8 cellular contexts compared by ENCODE assay signal in the genomic region with DNA sequence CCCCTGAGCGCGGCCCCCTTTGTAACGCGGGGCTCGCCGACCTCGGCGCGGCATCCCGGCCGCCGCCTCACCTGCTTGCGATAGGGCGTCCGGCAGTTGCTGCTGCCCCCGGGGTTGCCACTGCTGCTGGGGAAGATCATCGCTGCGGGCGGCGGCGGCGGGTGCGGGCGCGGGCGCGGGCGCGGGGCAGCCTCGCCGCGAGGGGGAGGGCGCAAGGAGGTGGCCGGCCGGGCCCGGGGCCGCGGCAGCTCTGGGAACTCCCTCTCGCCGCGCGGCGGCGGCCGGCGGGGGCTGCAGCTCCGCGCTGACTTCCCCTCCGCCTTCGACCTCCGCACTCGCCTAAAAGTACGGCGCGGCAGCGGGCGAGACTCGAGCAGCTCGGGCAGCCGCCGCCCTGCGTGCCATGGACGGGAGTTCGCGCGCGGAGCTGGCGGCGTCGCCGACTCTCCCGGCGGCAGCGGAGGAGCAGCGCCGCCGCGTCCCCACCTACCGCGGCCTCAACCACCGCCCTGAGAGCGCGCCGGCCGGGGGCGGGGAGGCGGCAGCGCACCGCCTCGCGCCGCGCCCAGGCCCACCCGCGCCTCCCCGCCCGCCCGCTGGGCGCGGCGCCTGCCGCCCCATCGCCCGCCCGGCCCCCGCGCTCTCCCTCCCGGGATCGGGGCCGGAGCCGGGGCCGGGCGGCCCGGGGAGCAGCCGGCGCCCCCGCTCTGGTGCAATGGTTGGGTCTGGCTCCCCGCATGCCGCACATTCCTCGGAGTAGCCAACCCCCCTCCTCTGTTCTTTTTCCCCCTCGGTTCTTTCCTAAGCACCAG.
DNase-seq lines count a peak whose midpoint lies in the region; ATAC-seq, FAIRE-seq and TF ChIP-seq lines count a peak whose summit lies in the region.

No MANE protein-coding gene starts in this region.

- DNase-seq in GM10266 (ENCODE audit: extremely low spot score) (peak; percentile 53), H54 (ENCODE audit: insufficient read length, low spot score) (no peak), M059J (ENCODE audit: low read depth) (peak; percentile 54), coronary artery (ENCODE audit: low spot score) (peak; percentile 80), right lobe of liver (peak; percentile 67 to 72 (median 68)), G401 (ENCODE audit: low spot score) (no peak)
- peak; percentile 49 for DNase-seq in activated CD4-positive, alpha-beta T cell treated with anti-CD3 and anti-CD28 coated beads for 1 hour
- peak; percentile 12 for DNase-seq in stimulated activated CD8-positive, alpha-beta memory T cell treated with anti-CD3 and anti-CD28 coated beads, Interleukin-12 subunit alpha, Interleukin-12 subunit beta, amount 100 ng/mL, for 24 hours (ENCODE audit: extremely low read depth)

- 0% methylated on average over 18 of the region's 121 CpGs for WGBS in right lobe of liver (ENCODE audit: insufficient coverage, low coverage, low lambda C conversion rate, missing lambda C conversion rate)

- in situ Hi-C loops in G401 (cut with HindIII; ENCODE audit: low sequenced_read_pairs), result no loop called here

- intact Hi-C loops in right lobe of liver (cut with DNase I), result no loop called here

- H3K4me3 ChIP-seq in coronary artery (peak overlapping the region; percentile 98), right lobe of liver (peak overlapping the region; percentile 50 to 87 (median 67))

- no peaks in the 10 kb centered on the region for H3K36me3 ChIP-seq in right lobe of liver

- H3K9me3 ChIP-seq in right lobe of liver, result no peaks in the 10 kb centered on the region

- H3K4me1 ChIP-seq in right lobe of liver, result no peaks in the 10 kb centered on the region

- TF ChIP-seq POLR2A in H54 (IDR thresholded peaks at IDR 0.05; ENCODE audit: low read depth, low read length) (peak; percentile 78), right lobe of liver (IDR thresholded peaks at IDR 0.05) (peak; percentile 33)

- no peak for FAIRE-seq in H54 (lab: Jason Lieb, UNC)

- H3K27me3 ChIP-seq in right lobe of liver, result no peaks in the 10 kb centered on the region

- H3K27ac ChIP-seq in coronary artery (peak overlapping the region; percentile 88 to 99), right lobe of liver (peak overlapping the region; percentile 54 to 95 (median 81))

- ATAC-seq in right lobe of liver, result peak; percentile 71 to 82 (median 78)

- TF ChIP-seq CTCF in GM10266 (IDR thresholded peaks at IDR 0.05; ENCODE audit: control insufficient read depth, insufficient read depth, low read depth, missing control alignments) (no peak), coronary artery (IDR thresholded peaks at IDR 0.05) (peak; percentile 12), right lobe of liver (IDR thresholded peaks at IDR 0.05) (peak in 1 of 4 donors; percentile 12)

Comparison
In these comparisons a context has a peak if more than half of its experiments do, and no peak if none do; other contexts are left out.
1. DNase-seq: peak in GM10266 (single experiment), M059J (single experiment), activated CD4-positive, alpha-beta T cell treated with anti-CD3 and anti-CD28 coated beads for 1 hour (single experiment), coronary artery (single experiment), right lobe of liver (3 of 3) and stimulated activated CD8-positive, alpha-beta memory T cell treated with anti-CD3 and anti-CD28 coated beads, Interleukin-12 subunit alpha, Interleukin-12 subunit beta, amount 100 ng/mL, for 24 hours (single experiment); none in H54 (single experiment) and G401 (single experiment).